23 cellular contexts compared by ENCODE assay signal in genomic region chr11:70106757-70107156, GRCh38. TPM values are rescaled to one million over a fixed set of nuclear protein-coding genes. Genes with fewer than 3 reads are reported as not detected.
DNase-seq lines count a peak whose midpoint lies in the region; ATAC-seq and TF ChIP-seq lines count a peak whose summit lies in the region.
"Had no signal": no experiment of that assay in that cellular context is flagged by ENCODE, and none has a peak within 500 bp of the region (broad histone marks: within the 10 kb centered on the region; RNA-seq: fewer than 3 reads in every experiment).

No MANE protein-coding gene starts in this region.

- no peak overlapping the region for H2BK12ac ChIP-seq in neuronal stem cell (ENCODE audit: low read length)

- H3K36me3 ChIP-seq in IMR-90 (ENCODE audit: control insufficient read depth, insufficient read depth, low read length), result no peaks in the 10 kb centered on the region
- H3K36me3 ChIP-seq in neuronal stem cell (replicated peaks in 1 of 2; ENCODE audit: control insufficient read depth in 2 of 2, insufficient read depth in 2 of 2, low read length in 2 of 2), result no peaks in the 10 kb centered on the region
- no peaks in the 10 kb centered on the region for H3K36me3 ChIP-seq in thyroid gland
- H3K36me3 ChIP-seq: BLaER1, SJSA1 had no signal

- H3K4ac ChIP-seq in IMR-90 (ENCODE audit: low read depth, low read length), result no peak overlapping the region; the same call in 1 of the 2 replicates
- no peak overlapping the region for H3K4ac ChIP-seq in neuronal stem cell (ENCODE audit: low read length)

- H2BK15ac ChIP-seq in IMR-90 (ENCODE audit: low read depth, low read length), result no peak overlapping the region
- H2BK15ac ChIP-seq in neuronal stem cell (ENCODE audit: low read length), result no peak overlapping the region

- H4K5ac ChIP-seq in IMR-90 (ENCODE audit: low read depth, low read length), result no peak overlapping the region

- H3K27ac ChIP-seq in IMR-90 (ENCODE audit: insufficient read depth, low read length) (no peak overlapping the region), coronary artery (peak overlapping the region; percentile 54 to 64), neuronal stem cell (replicated peaks; ENCODE audit: low read length) (no peak overlapping the region), thyroid gland (peak overlapping the region; percentile 78 to 92 (median 88))
- H3K27ac ChIP-seq: BLaER1, SJSA1 had no signal

- no peak overlapping the region for H3K14ac ChIP-seq in IMR-90 (replicated peaks; ENCODE audit: low read depth, low read length)
- no peak overlapping the region for H3K14ac ChIP-seq in neuronal stem cell (ENCODE audit: low read length)

- H3K23ac ChIP-seq in IMR-90 (ENCODE audit: low read depth, low read length) (no peak overlapping the region), neuronal stem cell (ENCODE audit: low read depth, low read length, poor library complexity) (no peak overlapping the region)

- H2BK20ac ChIP-seq in IMR-90 (ENCODE audit: low read depth, low read length), result no peak overlapping the region

- H3K4me3 ChIP-seq in IMR-90 (ENCODE audit: insufficient read depth, low read depth, low read length) (no peak overlapping the region), coronary artery (no peak overlapping the region), neuronal stem cell (ENCODE audit: low read length in 2 of 2) (no peak overlapping the region), thyroid gland (replicated peaks in 1 of 3) (no peak overlapping the region)
- H3K4me3 ChIP-seq: BLaER1, SJSA1 had no signal

- H3K79me1 ChIP-seq in IMR-90 (ENCODE audit: low read depth in 1 of 2, low read length in 2 of 2), result no peaks in the 10 kb centered on the region
- H3K79me1 ChIP-seq in neuronal stem cell (ENCODE audit: low read depth, low read length), result no peaks in the 10 kb centered on the region

- no TSS peak for BruUV-seq in IMR-90 (replicated peaks; lab: Mats Ljungman, UMichigan)

- H3K18ac ChIP-seq in IMR-90 (ENCODE audit: low read depth, low read length) (no peak overlapping the region), neuronal stem cell (ENCODE audit: low read length) (no peak overlapping the region)

- POLR2A ChIA-PET in IMR-90 (lab: Charles Lee; ENCODE audit: unreplicated experiment), result no interaction called here

- TF ChIP-seq POLR2A in IMR-90 (IDR thresholded peaks at IDR 0.05; ENCODE audit: low read depth, low read length), result no peak
- TF ChIP-seq POLR2A in thyroid gland (IDR thresholded peaks at IDR 0.05), result no peak

- H4K91ac ChIP-seq in IMR-90 (ENCODE audit: insufficient read depth, low read depth, low read length), result no peak overlapping the region
- no peak overlapping the region for H4K91ac ChIP-seq in neuronal stem cell (ENCODE audit: low read depth, low read length, poor library complexity)

- H3K9me1 ChIP-seq in IMR-90 (ENCODE audit: insufficient read depth, low read length), result peaks cover 12% of the 10 kb centered on the region

- no peak for TF ChIP-seq RAD21 in IMR-90 (IDR thresholded peaks at IDR 0.05; ENCODE audit: low read length)

- CTCF ChIA-PET in IMR-90 (lab: Yijun Ruan, JAX), result no interaction called here

- H2BK5ac ChIP-seq in IMR-90 (ENCODE audit: low read depth, low read length, poor library complexity, severe bottlenecking), result no peak overlapping the region
- H2BK5ac ChIP-seq in neuronal stem cell (ENCODE audit: low read length), result no peak overlapping the region

- intact Hi-C loops in IMR-90 (cut with micrococcal nuclease) (no loop called here), thyroid gland (cut with DNase I) (no loop called here)

- H3K9me3 ChIP-seq in IMR-90 (ENCODE audit: control insufficient read depth, insufficient read depth, low read length), result no peaks in the 10 kb centered on the region
- peaks cover 0 to 2% of the 10 kb centered on the region in 2 donors for H3K9me3 ChIP-seq in neuronal stem cell (replicated peaks in 1 of 2; ENCODE audit: control insufficient read depth in 2 of 2, insufficient read depth in 1 of 2, low read depth in 1 of 2, low read length in 2 of 2)
- H3K9me3 ChIP-seq in thyroid gland, result no peaks in the 10 kb centered on the region
- H3K9me3 ChIP-seq: BLaER1, SJSA1 had no signal

- H3K9ac ChIP-seq in IMR-90 (ENCODE audit: low read depth, low read length), result no peak overlapping the region
- H3K9ac ChIP-seq in neuronal stem cell (ENCODE audit: low read depth, low read length, poor library complexity), result no peak overlapping the region
- H3K9ac ChIP-seq: BLaER1 had no signal

- TF ChIP-seq CTCF in IMR-90 (conservative IDR thresholded peaks at IDR 0.05; ENCODE audit: low read depth, low read length) (no peak), coronary artery (IDR thresholded peaks at IDR 0.05) (no peak), thyroid gland (IDR thresholded peaks at IDR 0.05) (no peak)

- no peak overlapping the region for H3K4me2 ChIP-seq in IMR-90 (ENCODE audit: low read depth, low read length)
- no peak overlapping the region for H3K4me2 ChIP-seq in neuronal stem cell (ENCODE audit: insufficient read depth, low read length, poor library complexity, severe bottlenecking)

- no peaks in the 10 kb centered on the region for H4K20me1 ChIP-seq in IMR-90 (ENCODE audit: insufficient read depth, low read length)
- H4K20me1 ChIP-seq: BLaER1 had no signal

- H2AK9ac ChIP-seq in IMR-90 (replicated peaks; ENCODE audit: low read depth, low read length, poor library complexity), result peak overlapping the region; percentile 57

- no peak overlapping the region for H3K56ac ChIP-seq in IMR-90 (ENCODE audit: extremely low read depth, insufficient read depth, low read length)

- DNase-seq in IMR-90 (no peak), coronary artery (ENCODE audit: low spot score) (no peak), neuronal stem cell (ENCODE audit: low spot score) (no peak), thyroid gland (no peak), foreskin melanocyte (no peak), HK-2 (ENCODE audit: unreplicated experiment) (no peak)
- DNase-seq in stimulated activated naive CD8-positive, alpha-beta T cell treated with anti-CD3 and anti-CD28 coated beads, Interleukin-15, Interleukin-2, amounts not matched to agents 100 U/mL and 50 U/mL, for 24 hours, result no peak
- DNase-seq: ACHN; CD4-positive, alpha-beta T cell; COR-L47; DMS79; H9; Kasumi-1; NCI-H1694 treated with DMSO at 0.1 percent for 48 hours; NCI-H2081 treated with DMSO at 0.1 percent for 48 hours; NCI-H446; NCI-H526; OCI-M1 had no signal

- ATAC-seq in IMR-90 (ENCODE audit: low read depth) (no peak), GM19397 (IDR thresholded peaks at IDR 0.05; ENCODE audit: unreplicated experiment) (no peak)
- no peak for ATAC-seq in stimulated activated naive CD8-positive, alpha-beta T cell treated with anti-CD3 and anti-CD28 coated beads, Interleukin-15, Interleukin-2, amounts not matched to agents 100 U/mL and 50 U/mL, for 24 hours
- ATAC-seq: Right ventricle myocardium inferior had no signal

- in situ Hi-C loops in IMR-90 (cut with MboI; ENCODE audit: low sequenced_read_pairs), result no loop called here

- dilution Hi-C loops in IMR-90 (cut with HindIII; ENCODE audit: low sequenced_read_pairs, unreplicated experiment), result no loop called here

- H3K4me1 ChIP-seq in IMR-90 (ENCODE audit: control insufficient read depth, insufficient read depth, low read length) (peaks cover 15% of the 10 kb centered on the region), neuronal stem cell (ENCODE audit: control insufficient read depth in 2 of 2, insufficient read depth in 1 of 2, low read depth in 1 of 2, low read length in 2 of 2) (peaks cover 3 to 37% of the 10 kb centered on the region in 2 donors), thyroid gland (peaks cover 47 to 58% of the 10 kb centered on the region in 2 donors)

- peak overlapping the region; percentile 11; the same call in 1 of the 2 replicates for H2AK5ac ChIP-seq in IMR-90 (ENCODE audit: low read depth, low read length)
- H2AK5ac ChIP-seq in neuronal stem cell (ENCODE audit: low read depth, low read length), result peak overlapping the region; percentile 29

- no peak overlapping the region for H4K8ac ChIP-seq in IMR-90 (ENCODE audit: low read depth in 2 of 2, low read length in 2 of 2)
- no peak overlapping the region for H4K8ac ChIP-seq in neuronal stem cell (ENCODE audit: low read depth, low read length)

- H2BK120ac ChIP-seq in IMR-90 (ENCODE audit: low read depth, low read length) (no peak overlapping the region), neuronal stem cell (ENCODE audit: low read depth, low read length) (no peak overlapping the region)

- WGBS in IMR-90 (ENCODE audit: extremely low coverage in 2 of 2, insufficient read length in 1 of 2), 2 experiments, result 82% methylated on average over 4 of the region's 5 CpGs; no CpG with 5 or more reads in 1 of the 2 experiments
- no CpG with 5 or more reads among the region's 5 CpGs for WGBS in neuronal stem cell (ENCODE audit: extremely low coverage in 2 of 2, insufficient read length in 2 of 2, insufficient replicate concordance in 1 of 2), 2 donors
- 86 to 90% methylated on average over 5 of the region's 5 CpGs for WGBS in thyroid gland, 2 donors

- H2AFZ ChIP-seq in IMR-90 (replicated peaks; ENCODE audit: low read length, poor library complexity) (no peak overlapping the region), neuronal stem cell (ENCODE audit: low read length) (no peak overlapping the region)

- H3K27me3 ChIP-seq in IMR-90 (ENCODE audit: control insufficient read depth, insufficient read depth, low read length) (no peaks in the 10 kb centered on the region), neuronal stem cell (ENCODE audit: control insufficient read depth in 3 of 3, insufficient read depth in 3 of 3, low read depth in 1 of 3, low read length in 3 of 3) (peaks cover 0 to 21% (median 0%) of the 10 kb centered on the region in 3 experiments), thyroid gland (no peaks in the 10 kb centered on the region)
- H3K27me3 ChIP-seq: BLaER1 had no signal

TF ChIP-seq in IMR-90, 13 proteins besides CTCF, POLR2A, EP300 and RAD21 (continues in another document):
- TF ChIP-seq FOS (IDR thresholded peaks at IDR 0.05; ENCODE audit: low read depth, low read length), result no peak
- no peak for TF ChIP-seq USF2 (IDR thresholded peaks at IDR 0.05; ENCODE audit: low read depth, low read length)
- TF ChIP-seq MXI1 (IDR thresholded peaks at IDR 0.05; ENCODE audit: borderline replicate concordance, low read depth, low read length), result no peak
- TF ChIP-seq MAFK (IDR thresholded peaks at IDR 0.05; ENCODE audit: low read depth, low read length), result no peak

RNA-seq across cellular contexts. Expression of gene ANO1, which starts 28.6 kb away (rescaled TPM):
- total RNA-seq in IMR-90 (2012; rRNA removed) (4.1 and 4.4 TPM in 2 replicates), thyroid gland (10 to 100 TPM; 25.8 to 56.2 (median 35.3) TPM)
- 8.0 and 10.7 TPM in 2 replicates for polyA plus RNA-seq in IMR-90 (2012; rRNA removed)
- 3.8 and 9.8 TPM in 2 replicates for polyA plus RNA-seq in IMR-90 (2012; cell fraction: cytosol; rRNA removed)
- polyA plus RNA-seq in IMR-90 (2012; cell fraction: nucleus; rRNA removed; ENCODE audit: low replicate concordance), result 20.0 and 34.3 TPM in 2 replicates
- 0.20 TPM for polyA plus RNA-seq in neuronal stem cell (2013, experiment 1 of 2)
- polyA plus RNA-seq in neuronal stem cell (2013, experiment 2 of 2), result 0.28 TPM
- total RNA-seq: CD4-positive, alpha-beta T cell; MCF 10A had no signal

Comparison
In these comparisons a context has a peak if more than half of its experiments do, and no peak if none do; other contexts are left out.
1. H3K27ac ChIP-seq: peak in coronary artery (2 of 2) and thyroid gland (3 of 3); none in IMR-90 (single experiment) and neuronal stem cell (single experiment).